Comparison of ENCODE assay signal across 1 cellular context in the genomic region with DNA sequence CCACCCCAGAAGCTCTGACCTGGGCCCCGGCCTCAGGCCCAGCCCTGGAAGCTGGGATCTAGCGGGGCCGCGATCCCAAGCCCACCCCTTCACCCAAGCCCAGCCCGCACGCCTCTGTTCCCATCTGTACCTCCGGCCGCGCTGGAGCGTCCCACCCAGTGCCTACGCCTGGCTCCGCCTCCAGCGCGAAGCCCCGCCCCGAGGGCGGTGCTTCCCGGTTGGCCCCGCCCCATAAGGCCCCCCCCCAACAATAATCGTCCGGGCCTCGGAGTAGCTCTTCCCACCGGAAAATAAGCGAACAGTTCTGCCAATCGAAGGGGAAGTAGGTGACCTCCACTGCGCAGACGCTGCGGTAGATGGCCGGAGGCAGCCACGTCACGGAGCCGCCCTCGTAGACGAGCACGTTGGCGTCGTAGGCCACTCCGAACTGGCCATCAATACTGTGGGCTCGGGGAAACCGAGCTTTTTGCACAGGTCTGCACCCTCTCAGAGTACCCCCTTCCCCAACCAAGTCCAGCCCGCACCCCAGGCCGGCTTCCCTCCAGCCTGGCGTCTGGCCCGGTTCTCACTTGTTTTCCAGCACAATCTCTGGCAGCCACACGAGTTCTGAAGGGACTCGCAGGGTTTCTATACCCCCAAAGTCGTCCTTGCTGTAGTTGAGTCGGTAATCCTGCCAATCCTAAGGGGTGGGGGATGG.
TF ChIP-seq lines count a peak whose summit lies in the region.

No MANE protein-coding gene starts in this region.

TF ChIP-seq in liver, 16 proteins besides CTCF, POLR2A, EP300 and RAD21 (continued from another document):
- TF ChIP-seq, protein P1, sequence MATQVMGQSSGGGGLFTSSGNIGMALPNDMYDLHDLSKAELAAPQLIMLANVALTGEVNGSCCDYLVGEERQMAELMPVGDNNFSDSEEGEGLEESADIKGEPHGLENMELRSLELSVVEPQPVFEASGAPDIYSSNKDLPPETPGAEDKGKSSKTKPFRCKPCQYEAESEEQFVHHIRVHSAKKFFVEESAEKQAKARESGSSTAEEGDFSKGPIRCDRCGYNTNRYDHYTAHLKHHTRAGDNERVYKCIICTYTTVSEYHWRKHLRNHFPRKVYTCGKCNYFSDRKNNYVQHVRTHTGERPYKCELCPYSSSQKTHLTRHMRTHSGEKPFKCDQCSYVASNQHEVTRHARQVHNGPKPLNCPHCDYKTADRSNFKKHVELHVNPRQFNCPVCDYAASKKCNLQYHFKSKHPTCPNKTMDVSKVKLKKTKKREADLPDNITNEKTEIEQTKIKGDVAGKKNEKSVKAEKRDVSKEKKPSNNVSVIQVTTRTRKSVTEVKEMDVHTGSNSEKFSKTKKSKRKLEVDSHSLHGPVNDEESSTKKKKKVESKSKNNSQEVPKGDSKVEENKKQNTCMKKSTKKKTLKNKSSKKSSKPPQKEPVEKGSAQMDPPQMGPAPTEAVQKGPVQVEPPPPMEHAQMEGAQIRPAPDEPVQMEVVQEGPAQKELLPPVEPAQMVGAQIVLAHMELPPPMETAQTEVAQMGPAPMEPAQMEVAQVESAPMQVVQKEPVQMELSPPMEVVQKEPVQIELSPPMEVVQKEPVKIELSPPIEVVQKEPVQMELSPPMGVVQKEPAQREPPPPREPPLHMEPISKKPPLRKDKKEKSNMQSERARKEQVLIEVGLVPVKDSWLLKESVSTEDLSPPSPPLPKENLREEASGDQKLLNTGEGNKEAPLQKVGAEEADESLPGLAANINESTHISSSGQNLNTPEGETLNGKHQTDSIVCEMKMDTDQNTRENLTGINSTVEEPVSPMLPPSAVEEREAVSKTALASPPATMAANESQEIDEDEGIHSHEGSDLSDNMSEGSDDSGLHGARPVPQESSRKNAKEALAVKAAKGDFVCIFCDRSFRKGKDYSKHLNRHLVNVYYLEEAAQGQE (IDR thresholded peaks at IDR 0.05) = no peak
- TF ChIP-seq HNF4A (conservative IDR thresholded peaks at IDR 0.05) = no peak
